In genomic region chr17:1455291-1455747, GRCh38 we compare ENCODE assay signal across 8 cellular contexts. TPM values are rescaled to one million over a fixed set of nuclear protein-coding genes. Genes with fewer than 3 reads are reported as not detected.
A peak's percentile ranks its signal among the peaks of the same experiment; 100 is the strongest.
DNase-seq lines count a peak whose midpoint lies in the region; FAIRE-seq and TF ChIP-seq lines count a peak whose summit lies in the region.

No MANE protein-coding gene starts in this region.

- peaks cover 9% of the 10 kb centered on the region; the same call in 1 of the 2 replicates for H3K36me3 ChIP-seq in Karpas-422 (ENCODE audit: insufficient read depth, low read length)
- peaks cover 2 to 5% of the 10 kb centered on the region in 2 experiments for H3K36me3 ChIP-seq in keratinocyte (ENCODE audit: control insufficient read depth in 2 of 2, extremely low read depth in 1 of 2, insufficient read depth in 2 of 2, low read length in 2 of 2)

- H3K9me3 ChIP-seq in Karpas-422 (ENCODE audit: low read length) (no peaks in the 10 kb centered on the region), keratinocyte (ENCODE audit: control insufficient read depth, low read depth, low read length) (no peaks in the 10 kb centered on the region)

- H3K4me3 ChIP-seq in Karpas-422 (ENCODE audit: low read length) (peak overlapping the region; percentile 98), keratinocyte (ENCODE audit: control insufficient read depth in 2 of 3, extremely low read depth in 1 of 3, insufficient read depth in 2 of 3, low read depth in 1 of 3, low read length in 3 of 3) (peak overlapping the region; percentile 75 to 97 (median 87))

- no peak for FAIRE-seq in H54 (lab: Jason Lieb, UNC)
- no peak for FAIRE-seq in keratinocyte (lab: Jason Lieb, UNC)

- H3K9ac ChIP-seq in Karpas-422 (ENCODE audit: low read length) (peak overlapping the region; percentile 99), keratinocyte (ENCODE audit: control insufficient read depth, extremely low read depth, insufficient read depth, low read length) (peak overlapping the region; percentile 92)

- H3K4me2 ChIP-seq in Karpas-422 (ENCODE audit: low read depth, low read length, poor library complexity, severe bottlenecking) (peak overlapping the region; percentile 94), keratinocyte (ENCODE audit: control insufficient read depth, extremely low read depth, insufficient read depth, low read depth, low read length) (peak overlapping the region; percentile 90)

- H3K27ac ChIP-seq in Karpas-422 (ENCODE audit: low read length) = peak overlapping the region; percentile 75
- H3K27ac ChIP-seq in keratinocyte (ENCODE audit: control insufficient read depth, insufficient read depth, low read length) = peak overlapping the region; percentile 85

- dilution Hi-C loops in keratinocyte (cut with MboI; ENCODE audit: extremely low pct_ligation_motif_present, low sequenced_read_pairs) = no loop called here

- no peaks in the 10 kb centered on the region for H3K9me1 ChIP-seq in keratinocyte (ENCODE audit: control insufficient read depth, extremely low read depth, insufficient read depth, low read length)

- peak; percentile 35 to 60 (median 50) for TF ChIP-seq CTCF in keratinocyte (optimal IDR thresholded peaks at IDR 0.05 in 1 of 3, IDR thresholded peaks at IDR 0.05 in 1 of 3, conservative IDR thresholded peaks at IDR 0.05 in 1 of 3; ENCODE audit: extremely low read depth in 1 of 3, insufficient read depth in 2 of 3, low read length in 3 of 3)

- H3K27me3 ChIP-seq in Karpas-422 (ENCODE audit: low read length) (no peaks in the 10 kb centered on the region), keratinocyte (ENCODE audit: control insufficient read depth, extremely low read depth, insufficient read depth, low read length) (no peaks in the 10 kb centered on the region)

- H3K9me2 ChIP-seq in Karpas-422 (replicated peaks; ENCODE audit: insufficient read depth, low read length) = no peaks in the 10 kb centered on the region

- H3K79me2 ChIP-seq in Karpas-422 (ENCODE audit: low read length) (peaks cover 56% of the 10 kb centered on the region), keratinocyte (ENCODE audit: control insufficient read depth, insufficient read depth, low read length) (peaks cover 57% of the 10 kb centered on the region)

- TF ChIP-seq POLR2A in H54 (IDR thresholded peaks at IDR 0.05; ENCODE audit: low read depth, low read length) = peak; percentile 6; the same call in 1 of the 2 replicates

- H2AFZ ChIP-seq in Karpas-422 (ENCODE audit: low read length) (no peak overlapping the region; the same call in 1 of the 2 replicates), keratinocyte (ENCODE audit: control insufficient read depth, low read length) (no peak overlapping the region)

- peaks cover 17% of the 10 kb centered on the region for H3K4me1 ChIP-seq in Karpas-422 (ENCODE audit: low read length)
- peaks cover 15% of the 10 kb centered on the region for H3K4me1 ChIP-seq in keratinocyte (ENCODE audit: control insufficient read depth, extremely low read depth, insufficient read depth, low read length)

- H4K20me1 ChIP-seq in Karpas-422 (ENCODE audit: insufficient read depth, low read depth, low read length) (peaks cover 14% of the 10 kb centered on the region; the same call in 1 of the 2 replicates), keratinocyte (ENCODE audit: control insufficient read depth, extremely low read depth, insufficient read depth, low read length) (peaks cover 21% of the 10 kb centered on the region)

- DNase-seq in NCI-H2171 treated with DMSO at 0.1 percent for 48 hours (lab: John Stamatoyannopoulos, UW) (peak; percentile 32), NCI-H2171 (lab: John Stamatoyannopoulos, UW) (no peak), H54 (ENCODE audit: insufficient read length, low spot score) (no peak), Karpas-422 (peak; percentile 74), T-helper 22 cell (ENCODE audit: low read depth) (peak; percentile 14), keratinocyte (ENCODE audit: low read depth, low spot score) (no peak)
- peak; percentile 26 for DNase-seq in central memory CD4-positive, alpha-beta T cell
- DNase-seq in stimulated activated CD4-positive, alpha-beta T cell treated with anti-CD3 and anti-CD28 coated beads, Interleukin-12 subunit alpha, Interleukin-12 subunit beta, amount 100 ng/mL, for 48 hours (ENCODE audit: low read depth in 2 of 3, low spot score in 1 of 3) = peak in 2 of 3 donors; percentile 15 to 33

RNA-seq across cellular contexts. Expression of gene CRK, which starts 0.7 kb away (rescaled TPM):
- total RNA-seq in Karpas-422 (2014; rRNA removed; shearing (Covaris generic); ENCODE audit: low replicate concordance) = 14.1 and 19.5 TPM in 2 replicates
- polyA plus RNA-seq in keratinocyte = 111 to 127 TPM (median 117 TPM) in 3 replicates
- 62.6 TPM for polyA plus RNA-seq in keratinocyte (2011; ENCODE audit: low read depth)
- polyA plus RNA-seq in keratinocyte (2011; cell fraction: cytosol; rRNA removed) = 104 and 167 TPM in 2 replicates
- polyA plus RNA-seq in keratinocyte (2011; cell fraction: nucleus; rRNA removed) = 97.2 and 110 TPM in 2 replicates
- 53.2 and 70.0 TPM in 2 replicates for polyA plus RNA-seq in keratinocyte (2012; ENCODE audit: low replicate concordance)
- 48.3 to 129 TPM (median 105 TPM) in 3 replicates for polyA minus RNA-seq in keratinocyte
- 91.1 TPM for polyA minus RNA-seq in keratinocyte (2011; cell fraction: cytosol; rRNA and poly(A)+ RNA removed)
- 43.7 and 74.3 TPM in 2 replicates for polyA minus RNA-seq in keratinocyte (2011; cell fraction: nucleus; rRNA and poly(A)+ RNA removed)

RNA-seq across cellular contexts. Expression of gene MYO1C, which starts 37.2 kb away (rescaled TPM):
- 14.7 and 20.5 TPM in 2 replicates for total RNA-seq in Karpas-422 (2014; rRNA removed; shearing (Covaris generic); ENCODE audit: low replicate concordance)
- 101 to 124 TPM (median 117 TPM) in 3 replicates for polyA plus RNA-seq in keratinocyte
- polyA plus RNA-seq in keratinocyte (2011; ENCODE audit: low read depth) = 50.1 TPM
- 66.0 and 114 TPM in 2 replicates for polyA plus RNA-seq in keratinocyte (2011; cell fraction: cytosol; rRNA removed)
- polyA plus RNA-seq in keratinocyte (2011; cell fraction: nucleus; rRNA removed) = 169 and 194 TPM in 2 replicates
- polyA plus RNA-seq in keratinocyte (2012; ENCODE audit: low replicate concordance) = 45.2 and 141 TPM in 2 replicates
- polyA minus RNA-seq in keratinocyte = 277 to 483 TPM (median 317 TPM) in 3 replicates
- polyA minus RNA-seq in keratinocyte (2011; cell fraction: cytosol; rRNA and poly(A)+ RNA removed) = 181 TPM
- polyA minus RNA-seq in keratinocyte (2011; cell fraction: nucleus; rRNA and poly(A)+ RNA removed) = 114 and 148 TPM in 2 replicates

RNA-seq across cellular contexts. Expression of gene YWHAE, which starts 55.3 kb away (rescaled TPM):
- total RNA-seq in Karpas-422 (2014; rRNA removed; shearing (Covaris generic); ENCODE audit: low replicate concordance) = 189 and 298 TPM in 2 replicates
- polyA plus RNA-seq in keratinocyte = 468 to 1,322 TPM (median 739 TPM) in 3 replicates
- polyA plus RNA-seq in keratinocyte (2011; ENCODE audit: low read depth) = 1,692 TPM
- 729 and 842 TPM in 2 replicates for polyA plus RNA-seq in keratinocyte (2011; cell fraction: cytosol; rRNA removed)
- 360 and 563 TPM in 2 replicates for polyA plus RNA-seq in keratinocyte (2011; cell fraction: nucleus; rRNA removed)
- 665 and 1,046 TPM in 2 replicates for polyA plus RNA-seq in keratinocyte (2012; ENCODE audit: low replicate concordance)
- 144 to 656 TPM (median 449 TPM) in 3 replicates for polyA minus RNA-seq in keratinocyte
- 1,051 TPM for polyA minus RNA-seq in keratinocyte (2011; cell fraction: cytosol; rRNA and poly(A)+ RNA removed)
- polyA minus RNA-seq in keratinocyte (2011; cell fraction: nucleus; rRNA and poly(A)+ RNA removed) = 134 and 185 TPM in 2 replicates

Comparison
In these comparisons a context has a peak if more than half of its experiments do, and no peak if none do; other contexts are left out.
1. DNase-seq: peak in NCI-H2171 treated with DMSO at 0.1 percent for 48 hours (single experiment), Karpas-422 (single experiment), T-helper 22 cell (single experiment), central memory CD4-positive, alpha-beta T cell (single experiment) and stimulated activated CD4-positive, alpha-beta T cell treated with anti-CD3 and anti-CD28 coated beads, Interleukin-12 subunit alpha, Interleukin-12 subunit beta, amount 100 ng/mL, for 48 hours (2 of 3); none in NCI-H2171 (single experiment), H54 (single experiment) and keratinocyte (single experiment).